ENCODE assay signal across 1 cellular context in the genomic region with DNA sequence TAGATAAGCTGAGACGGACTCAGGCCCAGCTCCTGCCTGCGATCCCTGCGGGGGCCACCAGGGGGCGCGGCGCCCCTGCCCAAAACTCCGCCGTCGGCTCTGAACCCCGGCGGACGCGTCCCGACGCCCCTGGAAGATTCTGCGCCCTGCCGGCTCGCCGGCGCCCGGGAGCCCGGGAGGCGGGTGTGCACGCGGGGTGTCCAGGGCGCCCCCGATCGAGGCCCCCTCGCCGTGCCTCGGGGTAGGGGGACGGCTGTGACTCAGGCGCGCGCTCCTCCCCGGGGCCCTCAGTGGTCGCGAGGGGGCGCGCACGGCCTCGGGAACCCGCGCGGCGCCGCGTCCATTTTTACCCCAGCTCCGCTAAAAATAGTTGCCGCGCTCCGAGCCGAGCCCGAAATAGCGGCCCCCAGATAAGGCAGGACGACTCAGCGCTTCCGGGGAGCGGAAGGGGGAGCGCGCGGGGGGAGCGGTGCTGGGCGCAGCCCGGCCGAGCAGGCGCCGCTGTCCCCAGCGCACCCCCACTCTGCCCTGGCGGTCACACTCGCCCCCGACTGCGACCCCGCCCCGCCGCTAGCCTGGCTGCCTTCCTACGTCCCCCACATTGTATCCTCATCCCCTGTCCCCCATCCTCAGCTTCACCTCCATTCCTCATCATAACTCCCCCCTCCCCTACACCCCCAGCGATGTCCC.
TF ChIP-seq lines count a peak whose summit lies in the region.

No MANE protein-coding gene starts in this region.

TF ChIP-seq in SK-N-SH, 30 proteins besides CTCF, POLR2A, EP300 and RAD21 (continued from another document):
- TF ChIP-seq, protein P1, sequence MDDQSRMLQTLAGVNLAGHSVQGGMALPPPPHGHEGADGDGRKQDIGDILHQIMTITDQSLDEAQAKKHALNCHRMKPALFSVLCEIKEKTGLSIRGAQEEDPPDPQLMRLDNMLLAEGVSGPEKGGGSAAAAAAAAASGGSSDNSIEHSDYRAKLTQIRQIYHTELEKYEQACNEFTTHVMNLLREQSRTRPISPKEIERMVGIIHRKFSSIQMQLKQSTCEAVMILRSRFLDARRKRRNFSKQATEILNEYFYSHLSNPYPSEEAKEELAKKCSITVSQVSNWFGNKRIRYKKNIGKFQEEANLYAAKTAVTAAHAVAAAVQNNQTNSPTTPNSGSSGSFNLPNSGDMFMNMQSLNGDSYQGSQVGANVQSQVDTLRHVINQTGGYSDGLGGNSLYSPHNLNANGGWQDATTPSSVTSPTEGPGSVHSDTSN (IDR thresholded peaks at IDR 0.05), result no peak
- TF ChIP-seq SMC3 (IDR thresholded peaks at IDR 0.05; ENCODE audit: low read depth, low read length), result peak; percentile 63
- TF ChIP-seq, protein P2, sequence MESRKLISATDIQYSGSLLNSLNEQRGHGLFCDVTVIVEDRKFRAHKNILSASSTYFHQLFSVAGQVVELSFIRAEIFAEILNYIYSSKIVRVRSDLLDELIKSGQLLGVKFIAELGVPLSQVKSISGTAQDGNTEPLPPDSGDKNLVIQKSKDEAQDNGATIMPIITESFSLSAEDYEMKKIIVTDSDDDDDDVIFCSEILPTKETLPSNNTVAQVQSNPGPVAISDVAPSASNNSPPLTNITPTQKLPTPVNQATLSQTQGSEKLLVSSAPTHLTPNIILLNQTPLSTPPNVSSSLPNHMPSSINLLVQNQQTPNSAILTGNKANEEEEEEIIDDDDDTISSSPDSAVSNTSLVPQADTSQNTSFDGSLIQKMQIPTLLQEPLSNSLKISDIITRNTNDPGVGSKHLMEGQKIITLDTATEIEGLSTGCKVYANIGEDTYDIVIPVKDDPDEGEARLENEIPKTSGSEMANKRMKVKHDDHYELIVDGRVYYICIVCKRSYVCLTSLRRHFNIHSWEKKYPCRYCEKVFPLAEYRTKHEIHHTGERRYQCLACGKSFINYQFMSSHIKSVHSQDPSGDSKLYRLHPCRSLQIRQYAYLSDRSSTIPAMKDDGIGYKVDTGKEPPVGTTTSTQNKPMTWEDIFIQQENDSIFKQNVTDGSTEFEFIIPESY (IDR thresholded peaks at IDR 0.05; ENCODE audit: borderline replicate concordance, low read depth), result no peak
- TF ChIP-seq, protein P3, sequence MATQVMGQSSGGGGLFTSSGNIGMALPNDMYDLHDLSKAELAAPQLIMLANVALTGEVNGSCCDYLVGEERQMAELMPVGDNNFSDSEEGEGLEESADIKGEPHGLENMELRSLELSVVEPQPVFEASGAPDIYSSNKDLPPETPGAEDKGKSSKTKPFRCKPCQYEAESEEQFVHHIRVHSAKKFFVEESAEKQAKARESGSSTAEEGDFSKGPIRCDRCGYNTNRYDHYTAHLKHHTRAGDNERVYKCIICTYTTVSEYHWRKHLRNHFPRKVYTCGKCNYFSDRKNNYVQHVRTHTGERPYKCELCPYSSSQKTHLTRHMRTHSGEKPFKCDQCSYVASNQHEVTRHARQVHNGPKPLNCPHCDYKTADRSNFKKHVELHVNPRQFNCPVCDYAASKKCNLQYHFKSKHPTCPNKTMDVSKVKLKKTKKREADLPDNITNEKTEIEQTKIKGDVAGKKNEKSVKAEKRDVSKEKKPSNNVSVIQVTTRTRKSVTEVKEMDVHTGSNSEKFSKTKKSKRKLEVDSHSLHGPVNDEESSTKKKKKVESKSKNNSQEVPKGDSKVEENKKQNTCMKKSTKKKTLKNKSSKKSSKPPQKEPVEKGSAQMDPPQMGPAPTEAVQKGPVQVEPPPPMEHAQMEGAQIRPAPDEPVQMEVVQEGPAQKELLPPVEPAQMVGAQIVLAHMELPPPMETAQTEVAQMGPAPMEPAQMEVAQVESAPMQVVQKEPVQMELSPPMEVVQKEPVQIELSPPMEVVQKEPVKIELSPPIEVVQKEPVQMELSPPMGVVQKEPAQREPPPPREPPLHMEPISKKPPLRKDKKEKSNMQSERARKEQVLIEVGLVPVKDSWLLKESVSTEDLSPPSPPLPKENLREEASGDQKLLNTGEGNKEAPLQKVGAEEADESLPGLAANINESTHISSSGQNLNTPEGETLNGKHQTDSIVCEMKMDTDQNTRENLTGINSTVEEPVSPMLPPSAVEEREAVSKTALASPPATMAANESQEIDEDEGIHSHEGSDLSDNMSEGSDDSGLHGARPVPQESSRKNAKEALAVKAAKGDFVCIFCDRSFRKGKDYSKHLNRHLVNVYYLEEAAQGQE (IDR thresholded peaks at IDR 0.05; ENCODE audit: low read depth, low read length), result no peak
- no peak for TF ChIP-seq RCOR1 (IDR thresholded peaks at IDR 0.05; ENCODE audit: low read length)
- TF ChIP-seq, protein P4, sequence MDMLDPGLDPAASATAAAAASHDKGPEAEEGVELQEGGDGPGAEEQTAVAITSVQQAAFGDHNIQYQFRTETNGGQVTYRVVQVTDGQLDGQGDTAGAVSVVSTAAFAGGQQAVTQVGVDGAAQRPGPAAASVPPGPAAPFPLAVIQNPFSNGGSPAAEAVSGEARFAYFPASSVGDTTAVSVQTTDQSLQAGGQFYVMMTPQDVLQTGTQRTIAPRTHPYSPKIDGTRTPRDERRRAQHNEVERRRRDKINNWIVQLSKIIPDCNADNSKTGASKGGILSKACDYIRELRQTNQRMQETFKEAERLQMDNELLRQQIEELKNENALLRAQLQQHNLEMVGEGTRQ (IDR thresholded peaks at IDR 0.05; ENCODE audit: borderline replicate concordance, low read depth, low read length), result no peak
- no peak for TF ChIP-seq NRF1 (IDR thresholded peaks at IDR 0.05; ENCODE audit: low read depth, low read length)
- TF ChIP-seq, protein P5, sequence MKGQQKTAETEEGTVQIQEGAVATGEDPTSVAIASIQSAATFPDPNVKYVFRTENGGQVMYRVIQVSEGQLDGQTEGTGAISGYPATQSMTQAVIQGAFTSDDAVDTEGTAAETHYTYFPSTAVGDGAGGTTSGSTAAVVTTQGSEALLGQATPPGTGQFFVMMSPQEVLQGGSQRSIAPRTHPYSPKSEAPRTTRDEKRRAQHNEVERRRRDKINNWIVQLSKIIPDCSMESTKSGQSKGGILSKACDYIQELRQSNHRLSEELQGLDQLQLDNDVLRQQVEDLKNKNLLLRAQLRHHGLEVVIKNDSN (IDR thresholded peaks at IDR 0.05; ENCODE audit: borderline replicate concordance, low read depth), result no peak
- TF ChIP-seq RXRA (IDR thresholded peaks at IDR 0.05; ENCODE audit: borderline replicate concordance, low read depth), result no peak
- TF ChIP-seq, protein P6, sequence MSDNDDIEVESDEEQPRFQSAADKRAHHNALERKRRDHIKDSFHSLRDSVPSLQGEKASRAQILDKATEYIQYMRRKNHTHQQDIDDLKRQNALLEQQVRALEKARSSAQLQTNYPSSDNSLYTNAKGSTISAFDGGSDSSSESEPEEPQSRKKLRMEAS (IDR thresholded peaks at IDR 0.05; ENCODE audit: low read depth), result peak; percentile 40; the same call in 1 of the 2 replicates
- TF ChIP-seq ELF1 (IDR thresholded peaks at IDR 0.05), result no peak; the same call in 1 of the 2 replicates
- no peak for TF ChIP-seq EZH2phosphoT487 (IDR thresholded peaks at IDR 0.05; ENCODE audit: borderline replicate concordance, low read depth)
- TF ChIP-seq SIN3A (IDR thresholded peaks at IDR 0.05; ENCODE audit: borderline replicate concordance, low read depth, low read length), result no peak
- no peak for TF ChIP-seq TEAD4 (IDR thresholded peaks at IDR 0.05; ENCODE audit: borderline replicate concordance, insufficient read depth)
- TF ChIP-seq YY1 (IDR thresholded peaks at IDR 0.05; ENCODE audit: low read depth), result peak; percentile 74; the same call in 1 of the 2 replicates
- TF ChIP-seq FOXM1 (IDR thresholded peaks at IDR 0.05; ENCODE audit: low read depth), result no peak
- no peak for TF ChIP-seq CHD2 (IDR thresholded peaks at IDR 0.05; ENCODE audit: low read length, partially characterized antibody)
- no peak for TF ChIP-seq POLR2AphosphoS5 (IDR thresholded peaks at IDR 0.05; ENCODE audit: low read depth, low read length)
- no peak for TF ChIP-seq RFX5 (IDR thresholded peaks at IDR 0.05; ENCODE audit: low read length)
- TF ChIP-seq NFIC (IDR thresholded peaks at IDR 0.05; ENCODE audit: borderline replicate concordance), result no peak
- TF ChIP-seq TAF1 (IDR thresholded peaks at IDR 0.05; ENCODE audit: borderline replicate concordance, low read depth, low read length), result no peak; the same call in 1 of the 2 replicates
- TF ChIP-seq GATA2 (CRISPR knock-in tag; IDR thresholded peaks at IDR 0.05), result no peak
- no peak for TF ChIP-seq TCF12 (IDR thresholded peaks at IDR 0.05)
- TF ChIP-seq, protein P7, sequence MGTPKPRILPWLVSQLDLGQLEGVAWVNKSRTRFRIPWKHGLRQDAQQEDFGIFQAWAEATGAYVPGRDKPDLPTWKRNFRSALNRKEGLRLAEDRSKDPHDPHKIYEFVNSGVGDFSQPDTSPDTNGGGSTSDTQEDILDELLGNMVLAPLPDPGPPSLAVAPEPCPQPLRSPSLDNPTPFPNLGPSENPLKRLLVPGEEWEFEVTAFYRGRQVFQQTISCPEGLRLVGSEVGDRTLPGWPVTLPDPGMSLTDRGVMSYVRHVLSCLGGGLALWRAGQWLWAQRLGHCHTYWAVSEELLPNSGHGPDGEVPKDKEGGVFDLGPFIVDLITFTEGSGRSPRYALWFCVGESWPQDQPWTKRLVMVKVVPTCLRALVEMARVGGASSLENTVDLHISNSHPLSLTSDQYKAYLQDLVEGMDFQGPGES (IDR thresholded peaks at IDR 0.05; ENCODE audit: low read depth, low read length), result no peak
